Comparison of ENCODE assay signal across 1 cellular context in the genomic region with DNA sequence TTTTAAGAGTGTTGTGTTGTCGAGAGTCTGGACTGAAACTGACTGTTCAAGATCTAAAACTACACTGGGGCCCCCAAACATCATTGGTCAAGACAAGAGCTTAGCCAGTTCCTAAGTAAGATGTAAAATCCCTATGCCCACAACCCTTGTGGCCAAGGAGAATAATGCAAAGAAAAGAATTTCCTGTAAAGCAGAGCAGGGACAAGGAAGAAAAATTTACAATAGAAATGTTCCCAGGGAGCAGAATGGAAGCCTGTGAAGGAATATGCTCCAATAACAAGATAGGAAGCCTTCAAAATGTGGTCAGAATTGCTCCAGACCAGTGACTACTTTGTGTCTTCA.
TF ChIP-seq lines count a peak whose summit lies in the region.

No MANE protein-coding gene starts in this region.

TF ChIP-seq in H1, 55 proteins besides CTCF, POLR2A, EP300 and RAD21:
- no peak for TF ChIP-seq RBBP5 (IDR thresholded peaks at IDR 0.05; ENCODE audit: borderline replicate concordance, low read depth, low read length)
- no peak for TF ChIP-seq KDM1A (IDR thresholded peaks at IDR 0.05; ENCODE audit: borderline replicate concordance, low read length)
- no peak for TF ChIP-seq SP2 (IDR thresholded peaks at IDR 0.05; ENCODE audit: low read length)
- TF ChIP-seq CEBPB (IDR thresholded peaks at IDR 0.05; ENCODE audit: low read depth, low read length), result no peak
- TF ChIP-seq TBP (IDR thresholded peaks at IDR 0.05; ENCODE audit: low read depth, low read length), result no peak
- no peak for TF ChIP-seq SAP30 (IDR thresholded peaks at IDR 0.05; ENCODE audit: insufficient read depth, insufficient replicate concordance, low read length)
- no peak for TF ChIP-seq TAF1 (IDR thresholded peaks at IDR 0.05; ENCODE audit: low read depth, low read length)
- no peak for TF ChIP-seq ATF2 (IDR thresholded peaks at IDR 0.05; ENCODE audit: low read length)
- no peak for TF ChIP-seq E2F6 (IDR thresholded peaks at IDR 0.05)
- no peak for TF ChIP-seq BCL11A (IDR thresholded peaks at IDR 0.05; ENCODE audit: low read depth in 2 of 2, low read length in 2 of 2)
